In genomic region chr4:51844157-51845054, GRCh38 we compare ENCODE assay signal across 1 cellular context.
TF ChIP-seq lines count a peak whose summit lies in the region.

No MANE protein-coding gene starts in this region.

TF ChIP-seq in HEK293, 187 proteins besides CTCF, POLR2A, EP300 and RAD21 (continued from another document):
- TF ChIP-seq ZNF449 (tag by site-specific recombination; IDR thresholded peaks at IDR 0.05): peak; percentile 78
- peak; percentile 84; the same call in 1 of the 2 replicates for TF ChIP-seq PATZ1 (tag by site-specific recombination; IDR thresholded peaks at IDR 0.05)
- TF ChIP-seq ZEB2 (tag by site-specific recombination; IDR thresholded peaks at IDR 0.05): 0 out of 2 replicates have a peak, but pooled peaks have one; percentile 13
- no peak for TF ChIP-seq HOXC10 (CRISPR knock-in tag; IDR thresholded peaks at IDR 0.05)
- TF ChIP-seq KLF8 (tag by site-specific recombination; IDR thresholded peaks at IDR 0.05): peak; percentile 65
- TF ChIP-seq ZBTB20 (tag by site-specific recombination; IDR thresholded peaks at IDR 0.05): peak; percentile 85
- TF ChIP-seq REST (tag by site-specific recombination; IDR thresholded peaks at IDR 0.05): peak; percentile 50
- peak; percentile 71 for TF ChIP-seq SP2 (tag by site-specific recombination; IDR thresholded peaks at IDR 0.05)
- TF ChIP-seq ZBTB26 (tag by site-specific recombination; optimal IDR thresholded peaks at IDR 0.05): peak; percentile 83
- TF ChIP-seq ZNF791 (tag by site-specific recombination; IDR thresholded peaks at IDR 0.05): no peak
- no peak for TF ChIP-seq ZNF433 (tag by site-specific recombination; IDR thresholded peaks at IDR 0.05; ENCODE audit: low read depth)
- peak; percentile 98 for TF ChIP-seq ZXDB (tag by site-specific recombination; IDR thresholded peaks at IDR 0.05)
- peak; percentile 93 for TF ChIP-seq PRDM10 (tag by site-specific recombination; IDR thresholded peaks at IDR 0.05)
- TF ChIP-seq SP3 (tag by site-specific recombination; IDR thresholded peaks at IDR 0.05): peak; percentile 70
- peak; percentile 87 for TF ChIP-seq ZBTB10 (tag by site-specific recombination; IDR thresholded peaks at IDR 0.05)
- peak; percentile 91 for TF ChIP-seq ZNF76 (tag by site-specific recombination; IDR thresholded peaks at IDR 0.05; ENCODE audit: borderline replicate concordance, low read depth)
- TF ChIP-seq KLF10 (tag by site-specific recombination; IDR thresholded peaks at IDR 0.05): peak; percentile 90
TF ChIP-seq in HEK293: peak in this region for 28.
